Comparison of ENCODE assay signal across 1 cellular context in the genomic region with DNA sequence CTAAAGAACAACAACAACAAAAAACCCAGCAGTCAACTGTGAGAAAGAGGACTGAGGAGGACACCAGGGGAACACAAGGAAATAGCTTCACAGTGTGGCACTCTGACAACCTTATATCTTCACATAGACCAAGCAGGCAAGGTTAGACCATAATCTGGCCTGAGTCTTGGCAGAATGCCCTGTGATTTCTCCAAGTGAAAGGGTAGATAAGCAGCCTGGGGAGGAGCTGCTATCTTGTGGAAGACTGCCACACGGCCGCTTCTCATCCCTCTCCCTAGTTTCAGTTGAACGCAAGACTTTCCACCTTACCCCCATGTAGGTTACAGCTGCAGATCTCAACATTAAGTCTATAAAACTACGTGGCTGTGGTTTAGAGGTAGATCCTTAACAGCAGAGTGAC.
TF ChIP-seq lines count a peak whose summit lies in the region.

No MANE protein-coding gene starts in this region.

TF ChIP-seq in HEK293, 187 proteins besides CTCF, POLR2A, EP300 and RAD21 (continued from another document):
- peak; percentile 44; the same call in 1 of the 2 replicates for TF ChIP-seq ZNF341 (tag by site-specific recombination; IDR thresholded peaks at IDR 0.05; ENCODE audit: low read depth)
